18 cellular contexts compared by ENCODE assay signal in the genomic region with DNA sequence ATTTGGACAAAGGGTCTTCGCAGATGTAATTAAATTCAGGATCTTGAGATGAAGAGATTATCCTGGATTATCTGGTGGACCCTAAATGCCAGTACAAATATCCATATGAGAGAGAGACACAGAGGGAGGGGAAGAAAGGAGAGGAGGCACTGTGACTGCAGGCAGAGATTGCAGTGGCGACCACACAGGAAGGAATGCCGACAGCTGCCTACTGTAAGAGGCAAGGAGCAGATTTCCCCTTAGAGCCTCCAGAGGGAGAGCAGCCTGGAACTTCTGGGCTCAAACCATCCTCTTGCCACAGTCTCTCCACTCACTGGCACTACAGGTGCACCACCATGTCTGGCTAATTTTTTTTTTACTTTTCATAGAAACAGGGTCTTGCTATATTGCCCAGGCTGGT.
"Had no signal": no experiment of that assay in that cellular context is flagged by ENCODE, and none has a peak within 500 bp of the region (broad histone marks: within the 10 kb centered on the region; RNA-seq: fewer than 3 reads in every experiment).

No MANE protein-coding gene starts in this region.

- H3K27me3 ChIP-seq: breast epithelium, tibial nerve had no signal

- H3K4me1 Mint-ChIP-seq: activated naive CD4-positive, alpha-beta T cell treated with anti-CD3 and anti-CD28 coated beads, Interleukin-2, amount 50 U/mL, for 24 hours; immature natural killer cell; nephron progenitor cell had no signal

- H3K4me3 ChIP-seq: breast epithelium, coronary artery, tibial nerve had no signal

- H3K27ac ChIP-seq: breast epithelium, coronary artery, tibial nerve had no signal

- H3K4me3 Mint-ChIP-seq: activated naive CD4-positive, alpha-beta T cell treated with anti-CD3 and anti-CD28 coated beads, Interleukin-2, amount 50 U/mL, for 24 hours; activated T-cell treated with anti-CD3 and anti-CD28 coated beads, Interleukin-2, amount 50 U/mL, for 72 hours; immature natural killer cell; mesothelial cell of epicardium; nephron progenitor cell; stimulated activated naive CD8-positive, alpha-beta T cell treated with anti-CD3 and anti-CD28 coated beads, Interleukin-15, Interleukin-2, amounts not matched to agents 100 ng/mL and 50 ng/mL, for 24 hours; T-helper 1 cell treated with Interleukin-12 subunit alpha and Interleukin-12 subunit beta and Interleukin-4 antibody, amounts not matched to agents 30 μg/mL and 1 μg/mL, for 36 hours had no signal

- H3K9me3 Mint-ChIP-seq: activated naive CD4-positive, alpha-beta T cell treated with anti-CD3 and anti-CD28 coated beads, Interleukin-2, amount 50 U/mL, for 24 hours had no signal

- H3K27ac Mint-ChIP-seq: activated naive CD4-positive, alpha-beta T cell treated with anti-CD3 and anti-CD28 coated beads, Interleukin-2, amount 50 U/mL, for 24 hours; activated T-cell treated with anti-CD3 and anti-CD28 coated beads, Interleukin-2, amount 50 U/mL, for 72 hours; immature natural killer cell; mesothelial cell of epicardium; nephron progenitor cell; stimulated activated naive CD8-positive, alpha-beta T cell treated with anti-CD3 and anti-CD28 coated beads, Interleukin-15, Interleukin-2, amounts not matched to agents 100 ng/mL and 50 ng/mL, for 24 hours; T-helper 1 cell treated with Interleukin-12 subunit alpha and Interleukin-12 subunit beta and Interleukin-4 antibody, amounts not matched to agents 30 μg/mL and 1 μg/mL, for 36 hours had no signal

- H3K27me3 Mint-ChIP-seq: activated naive CD4-positive, alpha-beta T cell treated with anti-CD3 and anti-CD28 coated beads, Interleukin-2, amount 50 U/mL, for 24 hours; stimulated activated naive CD8-positive, alpha-beta T cell treated with anti-CD3 and anti-CD28 coated beads, Interleukin-15, Interleukin-2, amounts not matched to agents 100 ng/mL and 50 ng/mL, for 24 hours had no signal

- H3K4me1 ChIP-seq: breast epithelium, tibial nerve had no signal

- H3K36me3 Mint-ChIP-seq: immature natural killer cell had no signal

- ATAC-seq: activated T-cell treated with anti-CD3 and anti-CD28 coated beads, Interleukin-2, amount 50 U/mL, for 72 hours had no signal

- H3K36me3 ChIP-seq: breast epithelium had no signal

- DNase-seq: activated CD4-positive, alpha-beta T cell treated with anti-CD3 and anti-CD28 coated beads for 1 hour; activated CD8-positive, alpha-beta memory T cell treated with anti-CD3 and anti-CD28 coated beads for 24 hours; activated CD8-positive, alpha-beta memory T cell treated with anti-CD3 and anti-CD28 coated beads, Interleukin-2, amount 50 U/mL, for 48 hours; activated effector memory CD4-positive, alpha-beta T cell treated with anti-CD3 and anti-CD28 coated beads, Interleukin-2, amount 50 U/mL, for 16 hours; activated T-cell treated with anti-CD3 and anti-CD28 coated beads, Interleukin-2, amount 50 U/mL, for 72 hours; erythroblast; foreskin melanocyte; immature natural killer cell; nephron progenitor cell; retina; stimulated activated CD4-positive, alpha-beta T cell treated with anti-CD3 and anti-CD28 coated beads, Interleukin-2, amount 100 ng/mL, for 24 hours had no signal
